28 cellular contexts compared by ENCODE assay signal in the genomic region with DNA sequence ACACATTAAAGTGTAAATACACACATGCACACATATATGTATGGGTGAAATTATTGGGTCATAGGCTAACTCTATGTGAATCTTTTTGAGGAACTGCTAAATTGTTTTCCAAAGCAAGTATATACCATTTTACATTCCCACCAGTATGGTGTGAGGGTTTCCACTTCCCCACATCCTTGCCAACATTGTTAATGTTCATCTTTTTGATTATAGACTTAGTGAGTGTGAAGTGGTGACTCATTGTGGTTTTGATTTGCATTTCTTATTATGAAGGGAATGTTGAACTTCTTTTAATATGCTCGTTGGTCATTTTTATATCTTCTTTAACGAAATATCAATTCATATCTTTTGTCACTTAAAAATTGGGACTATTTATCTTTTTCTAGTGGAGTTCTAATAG.
DNase-seq lines count a peak whose midpoint lies in the region; ATAC-seq and TF ChIP-seq lines count a peak whose summit lies in the region.
"Had no signal": no experiment of that assay in that cellular context is flagged by ENCODE, and none has a peak within 500 bp of the region (broad histone marks: within the 10 kb centered on the region; RNA-seq: fewer than 3 reads in every experiment).

No MANE protein-coding gene starts in this region.

- ATAC-seq in HG03196 (IDR thresholded peaks at IDR 0.05; ENCODE audit: unreplicated experiment) (peak; percentile 46), GM21360 (IDR thresholded peaks at IDR 0.05; ENCODE audit: unreplicated experiment) (no peak)
- ATAC-seq: activated CD4-positive, alpha-beta T cell treated with anti-CD3 and anti-CD28 coated beads for 36 hours; activated CD8-positive, alpha-beta T cell treated with anti-CD3 and anti-CD28 coated beads, Interleukin-2, amount 10 ng/mL, durations not matched to agents 7 days and 5 days; lower lobe of right lung; right lobe of liver; stimulated activated naive CD8-positive, alpha-beta T cell treated with anti-CD3 and anti-CD28 coated beads, Interleukin-15, amount 100 ng/mL, for 72 hours had no signal

- TF ChIP-seq CTCF in retinal pigment epithelial cell (conservative IDR thresholded peaks at IDR 0.05; ENCODE audit: low read depth, low read length), result no peak

- peak; percentile 7 for DNase-seq in DMS79 treated with DMSO at 0.1 percent for 48 hours (lab: John Stamatoyannopoulos, UW)
- DNase-seq in DMS79 (lab: John Stamatoyannopoulos, UW), result no peak
- peak; percentile 13 for DNase-seq in SW480 (ENCODE audit: low spot score)
- peak; percentile 19 for DNase-seq in retinal pigment epithelial cell (ENCODE audit: low read depth)
- no peak for DNase-seq in NCI-H524 (lab: John Stamatoyannopoulos, UW)
- no peak for DNase-seq in NCI-H187 (lab: John Stamatoyannopoulos, UW)
- DNase-seq: activated CD4-positive, alpha-beta T cell treated with anti-CD3 and anti-CD28 coated beads for 36 hours; activated CD8-positive, alpha-beta T cell treated with anti-CD3 and anti-CD28 coated beads, Interleukin-2, amount 10 ng/mL, durations not matched to agents 7 days and 5 days; amniotic stem cell; Caco-2; effector CD4-positive, alpha-beta T cell; lower lobe of right lung; midbrain; MV-4-11; naive B cell; NCI-H1436; NCI-H345; NCI-H748 treated with DMSO at 0.1 percent for 48 hours; right lobe of liver; SJCRH30; spleen; stimulated activated CD4-positive, alpha-beta T cell treated with anti-CD3 and anti-CD28 coated beads, Interleukin-2, amount 100 ng/mL, for 48 hours; stimulated activated naive CD8-positive, alpha-beta T cell treated with anti-CD3 and anti-CD28 coated beads, Interleukin-15, amount 100 ng/mL, for 72 hours; SW 1271; T-helper 9 cell had no signal

- no peak overlapping the region for H3K4me3 ChIP-seq in retinal pigment epithelial cell (ENCODE audit: low read length)
- H3K4me3 ChIP-seq: hepatocyte, lower lobe of right lung, right lobe of liver, SJCRH30, spleen had no signal

Comparison
In these comparisons a context has a peak if more than half of its experiments do, and no peak if none do; other contexts are left out.
1. DNase-seq: peak in DMS79 treated with DMSO at 0.1 percent for 48 hours (single experiment), SW480 (single experiment) and retinal pigment epithelial cell (single experiment); none in DMS79 (single experiment), NCI-H524 (0 of 2) and NCI-H187 (0 of 2).